27 cellular contexts compared by ENCODE assay signal in the genomic region with DNA sequence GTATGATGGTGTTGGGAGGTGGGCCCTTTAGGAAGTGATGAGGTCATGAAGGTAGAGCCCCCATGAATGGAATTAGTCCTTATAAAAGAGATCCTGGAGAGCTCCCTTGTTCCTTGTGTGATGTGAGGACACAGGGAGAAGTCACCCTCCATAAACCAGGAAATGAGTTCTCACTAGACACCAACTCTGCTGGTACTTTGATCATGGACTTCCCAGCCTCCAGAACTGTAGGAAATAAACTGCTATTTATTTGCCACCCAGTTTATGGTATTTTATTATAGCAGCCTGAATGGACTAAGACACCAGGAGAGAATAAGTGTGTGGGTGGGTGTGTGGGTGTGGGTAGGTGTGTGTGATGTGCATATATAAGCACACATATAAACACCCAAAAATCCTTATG.
"Had no signal": no experiment of that assay in that cellular context is flagged by ENCODE, and none has a peak within 500 bp of the region (broad histone marks: within the 10 kb centered on the region; RNA-seq: fewer than 3 reads in every experiment).

No MANE protein-coding gene starts in this region.

- DNase-seq: activated CD4-positive, alpha-beta memory T cell treated with anti-CD3 and anti-CD28 coated beads for 36 hours; activated CD4-positive, alpha-beta T cell treated with anti-CD3 and anti-CD28 coated beads for 36 hours; activated CD4-positive, alpha-beta T cell treated with anti-CD3 and anti-CD28 coated beads, Interleukin-2, amount 10 ng/mL, durations not matched to agents 24 days and 14 days; activated CD4-positive, CD25-positive, alpha-beta regulatory T cell; activated CD4-positive, CD25-positive, alpha-beta regulatory T cell treated with anti-CD3 and anti-CD28 coated beads, Interleukin-2, amount 50 U/mL, for 72 hours; activated CD8-positive, alpha-beta memory T cell treated with anti-CD3 and anti-CD28 coated beads, Interleukin-2, amount 10 ng/mL, durations not matched to agents 7 days and 5 days; activated CD8-positive, alpha-beta memory T cell treated with anti-CD3 and anti-CD28 coated beads, Interleukin-2, amount 50 U/mL, for 4 hours; activated CD8-positive, alpha-beta T cell treated with anti-CD3 and anti-CD28 coated beads, Interleukin-2, amount 10 ng/mL, durations not matched to agents 7 days and 5 days; activated effector memory CD4-positive, alpha-beta T cell treated with Interleukin-2 at 50 U/mL for 16 hours; activated gamma-delta T cell treated with Interleukin-2 at 50 U/mL for 16 hours; activated naive CD4-positive, alpha-beta T cell treated with anti-CD3 and anti-CD28 coated beads, Interleukin-2, amount 50 U/mL, for 16 hours; activated naive CD4-positive, alpha-beta T cell treated with Interleukin-2 at 50 U/mL for 16 hours; activated T-cell treated with anti-CD3 and anti-CD28 coated beads, Interleukin-2, amount 50 U/mL, for 4 hours; amniotic stem cell; anterior cingulate cortex; brain microvascular endothelial cell; cortex of kidney; dermis blood vessel endothelial cell; effector CD4-positive, alpha-beta T cell; effector memory CD8-positive, alpha-beta T cell; erythroblast; foreskin keratinocyte; gastrocnemius medialis; glutamatergic neuron; T-helper 2 cell had no signal

- H3K4me3 ChIP-seq: esophagus muscularis mucosa, gastrocnemius medialis had no signal

- H3K9me3 ChIP-seq: esophagus muscularis mucosa, gastrocnemius medialis had no signal

- H3K36me3 ChIP-seq: brain microvascular endothelial cell, esophagus muscularis mucosa, gastrocnemius medialis had no signal

- H3K27ac ChIP-seq: brain microvascular endothelial cell, esophagus muscularis mucosa, foreskin keratinocyte, gastrocnemius medialis had no signal

- H3K4me1 ChIP-seq: foreskin keratinocyte, gastrocnemius medialis had no signal

- H3K27me3 ChIP-seq: brain microvascular endothelial cell, esophagus muscularis mucosa, foreskin keratinocyte, gastrocnemius medialis had no signal

- ATAC-seq: activated CD4-positive, alpha-beta T cell treated with anti-CD3 and anti-CD28 coated beads for 36 hours; activated CD8-positive, alpha-beta memory T cell treated with anti-CD3 and anti-CD28 coated beads, Interleukin-2, amount 10 ng/mL, durations not matched to agents 7 days and 5 days; activated CD8-positive, alpha-beta T cell treated with anti-CD3 and anti-CD28 coated beads, Interleukin-2, amount 10 ng/mL, durations not matched to agents 7 days and 5 days; activated T-cell treated with anti-CD3 and anti-CD28 coated beads, Interleukin-2, amount 50 U/mL, for 4 hours; activated T-helper 17 cell treated with anti-CD3 and anti-CD28 coated beads, Interleukin-2, amount 50 U/mL, for 72 hours; effector memory CD8-positive, alpha-beta T cell; foreskin keratinocyte; gastrocnemius medialis had no signal
